In the genomic region with DNA sequence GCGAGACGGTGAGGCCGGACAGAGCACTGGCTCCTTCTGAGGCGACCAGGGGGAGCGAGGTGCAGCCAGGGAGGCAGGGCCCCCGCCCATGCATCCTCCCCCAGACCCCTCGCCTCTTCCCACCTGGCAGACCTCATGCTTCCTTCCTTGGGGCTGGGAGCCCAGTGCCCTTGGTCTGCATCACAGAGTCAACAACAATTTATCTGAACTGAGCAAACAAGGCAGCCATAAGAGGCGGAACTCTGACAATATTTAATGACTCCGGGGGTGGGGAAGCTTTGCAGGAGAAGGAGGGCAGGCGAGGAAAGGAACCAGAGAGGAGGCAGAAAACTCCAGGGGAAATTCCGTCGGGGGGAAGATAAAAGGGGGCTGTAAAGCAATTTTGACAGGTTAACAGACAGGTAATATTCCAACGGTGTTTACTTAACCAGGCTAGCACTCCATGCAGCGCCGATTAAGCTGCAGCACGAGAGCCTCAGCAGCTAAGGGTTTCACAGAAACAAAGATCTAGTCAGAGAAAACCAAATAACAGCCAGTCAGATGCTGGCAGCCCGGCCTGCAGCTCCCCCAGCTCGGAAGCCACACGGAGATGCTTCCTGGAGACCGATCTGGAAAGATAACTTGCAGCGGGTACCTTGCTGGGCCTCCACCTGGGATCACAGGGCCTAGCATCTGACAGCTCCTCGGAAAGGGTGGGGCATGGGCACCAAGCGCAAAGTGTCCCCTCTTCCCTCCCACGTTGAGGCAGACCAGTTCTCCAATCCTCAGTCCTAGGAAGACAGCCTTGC, we compare ENCODE assay signal across 8 cellular contexts.
DNase-seq lines count a peak whose midpoint lies in the region; ATAC-seq and TF ChIP-seq lines count a peak whose summit lies in the region.
"Had no signal": no experiment of that assay in that cellular context is flagged by ENCODE, and none has a peak within 500 bp of the region (broad histone marks: within the 10 kb centered on the region; RNA-seq: fewer than 3 reads in every experiment).

No MANE protein-coding gene starts in this region.

- no peaks in the 10 kb centered on the region for H3K9me2 ChIP-seq in Karpas-422 (replicated peaks; ENCODE audit: insufficient read depth, low read length)

- CTCF ChIA-PET in activated CD8-positive, alpha-beta memory T cell treated with anti-CD3 and anti-CD28 coated beads, Interleukin-2, amount 10 ng/mL, durations not matched to agents 7 days and 5 days (lab: Charles Lee) = no interaction called here

- DNase-seq in Karpas-422 (no peak), NCI-H748 treated with DMSO at 0.1 percent for 48 hours (lab: John Stamatoyannopoulos, UW) (peak; percentile 91), left kidney (ENCODE audit: low read depth, low spot score) (peak; percentile 90), testis (no peak)
- DNase-seq in activated CD8-positive, alpha-beta memory T cell treated with anti-CD3 and anti-CD28 coated beads, Interleukin-2, amount 10 ng/mL, durations not matched to agents 7 days and 5 days = no peak
- DNase-seq: stimulated activated naive B cell treated with anti-CD40 and anti-IgM and Interleukin-4, amounts not matched to agents 10 μg/mL and 1 μg/mL and 100 μg/mL, for 72 hours had no signal

- H3K27me3 ChIP-seq in Karpas-422 (ENCODE audit: low read length) (no peaks in the 10 kb centered on the region), testis (no peaks in the 10 kb centered on the region)

- H3K4me2 ChIP-seq in Karpas-422 (ENCODE audit: low read depth, low read length, poor library complexity, severe bottlenecking) = peak overlapping the region; percentile 13

- peak overlapping the region; percentile 50; the same call in 1 of the 2 replicates for H2AFZ ChIP-seq in Karpas-422 (ENCODE audit: low read length)

- 37 to 45% methylated on average over 22 to 24 of the region's 24 CpGs for WGBS in testis, 2 donors

- H3K27ac Mint-ChIP-seq in activated CD8-positive, alpha-beta memory T cell treated with anti-CD3 and anti-CD28 coated beads, Interleukin-2, amount 10 ng/mL, durations not matched to agents 7 days and 5 days = no peak overlapping the region
- H3K27ac Mint-ChIP-seq: stimulated activated naive B cell treated with anti-CD40 and anti-IgM and Interleukin-4, amounts not matched to agents 10 μg/mL and 1 μg/mL and 100 μg/mL, for 72 hours had no signal

- H3K36me3 ChIP-seq in Karpas-422 (ENCODE audit: insufficient read depth, low read length) = no peaks in the 10 kb centered on the region
- no peaks in the 10 kb centered on the region for H3K36me3 ChIP-seq in testis (ENCODE audit: low read depth, missing control alignments)

- no peaks in the 10 kb centered on the region for H3K9me3 Mint-ChIP-seq in activated CD8-positive, alpha-beta memory T cell treated with anti-CD3 and anti-CD28 coated beads, Interleukin-2, amount 10 ng/mL, durations not matched to agents 7 days and 5 days (ENCODE audit: low read depth)
- H3K9me3 Mint-ChIP-seq: stimulated activated naive B cell treated with anti-CD40 and anti-IgM and Interleukin-4, amounts not matched to agents 10 μg/mL and 1 μg/mL and 100 μg/mL, for 72 hours had no signal

- H3K4me3 ChIP-seq in Karpas-422 (ENCODE audit: low read length) (no peak overlapping the region), testis (no peak overlapping the region)

- H4K20me1 ChIP-seq in Karpas-422 (ENCODE audit: insufficient read depth, low read depth, low read length) = no peaks in the 10 kb centered on the region

- no peak for TF ChIP-seq CTCF in testis (IDR thresholded peaks at IDR 0.05)

- H3K36me3 Mint-ChIP-seq in activated CD8-positive, alpha-beta memory T cell treated with anti-CD3 and anti-CD28 coated beads, Interleukin-2, amount 10 ng/mL, durations not matched to agents 7 days and 5 days = no peaks in the 10 kb centered on the region
- H3K36me3 Mint-ChIP-seq: stimulated activated naive B cell treated with anti-CD40 and anti-IgM and Interleukin-4, amounts not matched to agents 10 μg/mL and 1 μg/mL and 100 μg/mL, for 72 hours had no signal

- H3K4me1 Mint-ChIP-seq in activated CD8-positive, alpha-beta memory T cell treated with anti-CD3 and anti-CD28 coated beads, Interleukin-2, amount 10 ng/mL, durations not matched to agents 7 days and 5 days = no peaks in the 10 kb centered on the region
- H3K4me1 Mint-ChIP-seq: stimulated activated naive B cell treated with anti-CD40 and anti-IgM and Interleukin-4, amounts not matched to agents 10 μg/mL and 1 μg/mL and 100 μg/mL, for 72 hours had no signal

- ATAC-seq in GM19351 (IDR thresholded peaks at IDR 0.05; ENCODE audit: unreplicated experiment) (no peak), GM18520 (IDR thresholded peaks at IDR 0.05; ENCODE audit: unreplicated experiment) (no peak)
- no peak for ATAC-seq in activated CD8-positive, alpha-beta memory T cell treated with anti-CD3 and anti-CD28 coated beads, Interleukin-2, amount 10 ng/mL, durations not matched to agents 7 days and 5 days
- ATAC-seq: stimulated activated naive B cell treated with anti-CD40 and anti-IgM and Interleukin-4, amounts not matched to agents 10 μg/mL and 1 μg/mL and 100 μg/mL, for 72 hours had no signal

- H3K9ac ChIP-seq in Karpas-422 (ENCODE audit: low read length) = no peak overlapping the region; the same call in 1 of the 2 replicates

- no peak for TF ChIP-seq POLR2A in testis (IDR thresholded peaks at IDR 0.05)

- H3K27me3 Mint-ChIP-seq in activated CD8-positive, alpha-beta memory T cell treated with anti-CD3 and anti-CD28 coated beads, Interleukin-2, amount 10 ng/mL, durations not matched to agents 7 days and 5 days = peaks cover 9% of the 10 kb centered on the region

- no peaks in the 10 kb centered on the region for H3K79me2 ChIP-seq in Karpas-422 (ENCODE audit: low read length)

- no peak overlapping the region for H3K4me3 Mint-ChIP-seq in activated CD8-positive, alpha-beta memory T cell treated with anti-CD3 and anti-CD28 coated beads, Interleukin-2, amount 10 ng/mL, durations not matched to agents 7 days and 5 days
- H3K4me3 Mint-ChIP-seq: stimulated activated naive B cell treated with anti-CD40 and anti-IgM and Interleukin-4, amounts not matched to agents 10 μg/mL and 1 μg/mL and 100 μg/mL, for 72 hours had no signal

- H3K4me1 ChIP-seq in Karpas-422 (ENCODE audit: low read length) (peaks cover 61% of the 10 kb centered on the region), testis (peaks cover 44% of the 10 kb centered on the region)

- H3K9me3 ChIP-seq in Karpas-422 (ENCODE audit: low read length) = no peaks in the 10 kb centered on the region
- no peaks in the 10 kb centered on the region for H3K9me3 ChIP-seq in testis

- intact Hi-C loops in testis (cut with DNase I; ENCODE audit: low total_unique reads) = no loop called here

- no peak overlapping the region for H3K27ac ChIP-seq in Karpas-422 (ENCODE audit: low read length)
- peak overlapping the region; percentile 32 to 77 for H3K27ac ChIP-seq in testis

Comparison
In these comparisons a context has a peak if more than half of its experiments do, and no peak if none do; other contexts are left out.
1. DNase-seq: peak in NCI-H748 treated with DMSO at 0.1 percent for 48 hours (single experiment) and left kidney (single experiment); none in Karpas-422 (single experiment), testis (single experiment) and activated CD8-positive, alpha-beta memory T cell treated with anti-CD3 and anti-CD28 coated beads, Interleukin-2, amount 10 ng/mL, durations not matched to agents 7 days and 5 days (single experiment).